Comparison of ENCODE assay signal across 1 cellular context in the genomic region with DNA sequence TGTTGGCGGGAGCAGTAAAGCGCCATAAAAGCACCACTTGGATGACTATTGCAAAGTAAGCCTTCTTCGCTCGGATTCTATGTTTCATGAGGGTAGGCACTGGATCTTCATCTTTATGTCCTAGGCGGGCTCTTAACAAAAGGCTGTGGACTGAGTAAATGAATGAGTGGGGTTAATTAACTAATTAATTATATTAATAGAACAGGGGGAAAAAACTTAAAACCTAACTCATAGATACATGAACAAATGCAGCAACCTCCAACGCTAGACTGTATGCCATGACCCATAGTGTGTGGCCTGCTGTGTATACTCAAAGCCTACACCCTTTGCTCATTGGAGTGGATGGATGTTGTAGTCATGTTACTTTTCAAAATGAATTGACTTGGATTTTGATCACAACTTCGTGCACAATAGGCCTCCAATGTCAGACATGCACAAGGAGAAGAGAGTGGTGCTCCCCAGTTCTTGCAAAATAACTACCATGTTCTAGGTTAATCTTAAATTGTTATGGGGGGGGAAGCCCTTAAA.
TF ChIP-seq lines count a peak whose summit lies in the region.

No MANE protein-coding gene starts in this region.

TF ChIP-seq in liver, 16 proteins besides CTCF, POLR2A, EP300 and RAD21 (continued from another document):
- no peak for TF ChIP-seq HNF4A (conservative IDR thresholded peaks at IDR 0.05)
- TF ChIP-seq, protein P1, sequence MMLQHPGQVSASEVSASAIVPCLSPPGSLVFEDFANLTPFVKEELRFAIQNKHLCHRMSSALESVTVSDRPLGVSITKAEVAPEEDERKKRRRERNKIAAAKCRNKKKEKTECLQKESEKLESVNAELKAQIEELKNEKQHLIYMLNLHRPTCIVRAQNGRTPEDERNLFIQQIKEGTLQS (IDR thresholded peaks at IDR 0.05): no peak
- TF ChIP-seq MAX (IDR thresholded peaks at IDR 0.05): no peak
- TF ChIP-seq, protein P2, sequence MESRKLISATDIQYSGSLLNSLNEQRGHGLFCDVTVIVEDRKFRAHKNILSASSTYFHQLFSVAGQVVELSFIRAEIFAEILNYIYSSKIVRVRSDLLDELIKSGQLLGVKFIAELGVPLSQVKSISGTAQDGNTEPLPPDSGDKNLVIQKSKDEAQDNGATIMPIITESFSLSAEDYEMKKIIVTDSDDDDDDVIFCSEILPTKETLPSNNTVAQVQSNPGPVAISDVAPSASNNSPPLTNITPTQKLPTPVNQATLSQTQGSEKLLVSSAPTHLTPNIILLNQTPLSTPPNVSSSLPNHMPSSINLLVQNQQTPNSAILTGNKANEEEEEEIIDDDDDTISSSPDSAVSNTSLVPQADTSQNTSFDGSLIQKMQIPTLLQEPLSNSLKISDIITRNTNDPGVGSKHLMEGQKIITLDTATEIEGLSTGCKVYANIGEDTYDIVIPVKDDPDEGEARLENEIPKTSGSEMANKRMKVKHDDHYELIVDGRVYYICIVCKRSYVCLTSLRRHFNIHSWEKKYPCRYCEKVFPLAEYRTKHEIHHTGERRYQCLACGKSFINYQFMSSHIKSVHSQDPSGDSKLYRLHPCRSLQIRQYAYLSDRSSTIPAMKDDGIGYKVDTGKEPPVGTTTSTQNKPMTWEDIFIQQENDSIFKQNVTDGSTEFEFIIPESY (IDR thresholded peaks at IDR 0.05): no peak
- no peak for TF ChIP-seq GABPA (IDR thresholded peaks at IDR 0.05 in 1 of 2, conservative IDR thresholded peaks at IDR 0.05 in 1 of 2)
- no peak for TF ChIP-seq FOXA1 (IDR thresholded peaks at IDR 0.05)
- TF ChIP-seq NR2F2 (IDR thresholded peaks at IDR 0.05): no peak
- no peak for TF ChIP-seq SP1 (IDR thresholded peaks at IDR 0.05)
- no peak for TF ChIP-seq YY1 (IDR thresholded peaks at IDR 0.05)
- TF ChIP-seq HNF4G (IDR thresholded peaks at IDR 0.05): no peak
- TF ChIP-seq RXRA (IDR thresholded peaks at IDR 0.05): no peak
